In the genomic region with DNA sequence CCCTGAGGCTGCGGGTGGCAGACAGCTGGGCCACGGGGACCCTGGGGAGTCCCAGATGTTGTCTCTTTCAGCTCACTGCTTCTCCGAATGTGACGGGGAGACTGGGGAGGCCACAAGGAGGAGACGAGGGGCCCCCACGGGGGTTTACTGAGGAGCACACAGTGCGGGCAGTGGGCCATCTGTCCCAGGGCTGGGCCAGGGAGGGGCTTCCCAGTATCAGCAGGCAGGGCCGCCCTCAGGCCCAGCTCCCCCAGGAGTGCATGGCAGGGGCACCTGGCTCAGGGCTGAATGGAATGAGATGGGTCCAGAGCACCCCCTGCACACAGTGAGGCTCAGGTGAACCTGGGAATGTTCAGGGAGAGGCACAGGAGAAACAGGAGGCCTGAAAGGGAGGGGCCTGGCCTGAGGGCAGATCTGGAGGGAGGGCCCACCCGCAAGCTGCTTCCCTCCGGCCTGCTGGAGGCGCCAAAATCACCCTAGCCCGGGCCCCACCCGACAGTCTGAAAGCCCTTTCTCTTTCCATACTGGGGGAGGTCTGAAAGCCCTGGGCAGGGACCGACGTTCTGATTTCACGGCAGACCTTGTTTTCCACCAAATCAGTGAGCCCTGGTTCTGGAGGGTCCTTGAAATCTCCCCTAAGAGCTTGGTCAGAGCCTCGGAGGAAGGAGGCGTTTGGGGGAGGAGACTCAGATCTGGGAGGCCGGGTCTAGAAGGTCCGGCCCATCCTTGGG, we compare ENCODE assay signal across 1 cellular context.
TF ChIP-seq lines count a peak whose summit lies in the region.

No MANE protein-coding gene starts in this region.

TF ChIP-seq in K562, 482 proteins besides CTCF, POLR2A, EP300 and RAD21 (continued from another document and continues in another):
- TF ChIP-seq ZNF431 (CRISPR knock-in tag; IDR thresholded peaks at IDR 0.05) (no peak), ZNF174 (CRISPR knock-in tag; IDR thresholded peaks at IDR 0.05) (no peak), MYNN (IDR thresholded peaks at IDR 0.05) (no peak), MYNN (CRISPR knock-in tag; IDR thresholded peaks at IDR 0.05) (no peak), KAT2B (IDR thresholded peaks at IDR 0.05; ENCODE audit: low read depth, low read length) (no peak), ZZZ3 (IDR thresholded peaks at IDR 0.05) (no peak), HDGF (IDR thresholded peaks at IDR 0.05) (no peak), BRD9 (IDR thresholded peaks at IDR 0.05; ENCODE audit: low read depth, partially characterized antibody) (no peak), ZNF133 (CRISPR knock-in tag; IDR thresholded peaks at IDR 0.05) (no peak), RCOR1 (IDR thresholded peaks at IDR 0.05; ENCODE audit: borderline replicate concordance in 1 of 2, low read depth in 2 of 2, low read length in 2 of 2) (peak in 1 of 2 experiments; percentile 28; a peak in 1 of 4 replicates), GABPB2 (CRISPR knock-in tag; conservative IDR thresholded peaks at IDR 0.05) (no peak), FOSL1 (tag; conservative IDR thresholded peaks at IDR 0.05) (no peak), CHD2 (IDR thresholded peaks at IDR 0.05; ENCODE audit: low read depth, low read length) (no peak), MCM3 (IDR thresholded peaks at IDR 0.05) (no peak), MTA3 (IDR thresholded peaks at IDR 0.05; ENCODE audit: borderline replicate concordance) (no peak), POLR2H (tag; IDR thresholded peaks at IDR 0.05; ENCODE audit: low read depth) (no peak), SRF (CRISPR knock-in tag; IDR thresholded peaks at IDR 0.05) (no peak), CBFA2T3 (IDR thresholded peaks at IDR 0.05) (no peak), PHF8 (IDR thresholded peaks at IDR 0.05; ENCODE audit: borderline replicate concordance, low read length) (peak; percentile 42; the same call in 1 of the 2 replicates), PHF20 (IDR thresholded peaks at IDR 0.05; ENCODE audit: partially characterized antibody) (peak; percentile 21), ZSCAN29 (IDR thresholded peaks at IDR 0.05) (no peak), NCOA2 (IDR thresholded peaks at IDR 0.05; ENCODE audit: partially characterized antibody in 2 of 2) (no peak), ZNF354B (CRISPR knock-in tag; IDR thresholded peaks at IDR 0.05) (no peak), CREB1 (IDR thresholded peaks at IDR 0.05) (no peak), CREB1 (CRISPR knock-in tag; IDR thresholded peaks at IDR 0.05) (no peak), GABPA (tag; conservative IDR thresholded peaks at IDR 0.05; ENCODE audit: low read depth) (no peak; the same call in 1 of the 2 replicates), FOXP1 (CRISPR knock-in tag; IDR thresholded peaks at IDR 0.05) (no peak), XRCC3 (IDR thresholded peaks at IDR 0.05) (no peak), ZEB2 (IDR thresholded peaks at IDR 0.05) (no peak), ZBTB7A (IDR thresholded peaks at IDR 0.05; ENCODE audit: borderline replicate concordance, control insufficient read depth, low read depth, low read length) (peak; percentile 67; the same call in 1 of the 2 replicates), ZNF780A (CRISPR knock-in tag; IDR thresholded peaks at IDR 0.05) (no peak), POLR3A (IDR thresholded peaks at IDR 0.05; ENCODE audit: borderline replicate concordance, extremely low read depth, insufficient read depth, insufficient read length) (no peak), RBFOX2 (IDR thresholded peaks at IDR 0.05; ENCODE audit: low read depth, low read length) (peak; percentile 62), NR1H2 (CRISPR knock-in tag; IDR thresholded peaks at IDR 0.05) (no peak), HNRNPUL1 (IDR thresholded peaks at IDR 0.05; ENCODE audit: low read length) (no peak), NFATC3 (IDR thresholded peaks at IDR 0.05) (no peak)
- TF ChIP-seq, protein P1, sequence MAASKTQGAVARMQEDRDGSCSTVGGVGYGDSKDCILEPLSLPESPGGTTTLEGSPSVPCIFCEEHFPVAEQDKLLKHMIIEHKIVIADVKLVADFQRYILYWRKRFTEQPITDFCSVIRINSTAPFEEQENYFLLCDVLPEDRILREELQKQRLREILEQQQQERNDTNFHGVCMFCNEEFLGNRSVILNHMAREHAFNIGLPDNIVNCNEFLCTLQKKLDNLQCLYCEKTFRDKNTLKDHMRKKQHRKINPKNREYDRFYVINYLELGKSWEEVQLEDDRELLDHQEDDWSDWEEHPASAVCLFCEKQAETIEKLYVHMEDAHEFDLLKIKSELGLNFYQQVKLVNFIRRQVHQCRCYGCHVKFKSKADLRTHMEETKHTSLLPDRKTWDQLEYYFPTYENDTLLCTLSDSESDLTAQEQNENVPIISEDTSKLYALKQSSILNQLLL (CRISPR knock-in tag; IDR thresholded peaks at IDR 0.05; ENCODE audit: borderline replicate concordance), result no peak
- TF ChIP-seq, protein P2, sequence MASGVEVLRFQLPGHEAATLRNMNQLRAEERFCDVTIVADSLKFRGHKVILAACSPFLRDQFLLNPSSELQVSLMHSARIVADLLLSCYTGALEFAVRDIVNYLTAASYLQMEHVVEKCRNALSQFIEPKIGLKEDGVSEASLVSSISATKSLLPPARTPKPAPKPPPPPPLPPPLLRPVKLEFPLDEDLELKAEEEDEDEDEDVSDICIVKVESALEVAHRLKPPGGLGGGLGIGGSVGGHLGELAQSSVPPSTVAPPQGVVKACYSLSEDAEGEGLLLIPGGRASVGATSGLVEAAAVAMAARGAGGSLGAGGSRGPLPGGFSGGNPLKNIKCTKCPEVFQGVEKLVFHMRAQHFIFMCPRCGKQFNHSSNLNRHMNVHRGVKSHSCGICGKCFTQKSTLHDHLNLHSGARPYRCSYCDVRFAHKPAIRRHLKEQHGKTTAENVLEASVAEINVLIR (CRISPR knock-in tag; IDR thresholded peaks at IDR 0.05), result no peak
- TF ChIP-seq, protein P3, sequence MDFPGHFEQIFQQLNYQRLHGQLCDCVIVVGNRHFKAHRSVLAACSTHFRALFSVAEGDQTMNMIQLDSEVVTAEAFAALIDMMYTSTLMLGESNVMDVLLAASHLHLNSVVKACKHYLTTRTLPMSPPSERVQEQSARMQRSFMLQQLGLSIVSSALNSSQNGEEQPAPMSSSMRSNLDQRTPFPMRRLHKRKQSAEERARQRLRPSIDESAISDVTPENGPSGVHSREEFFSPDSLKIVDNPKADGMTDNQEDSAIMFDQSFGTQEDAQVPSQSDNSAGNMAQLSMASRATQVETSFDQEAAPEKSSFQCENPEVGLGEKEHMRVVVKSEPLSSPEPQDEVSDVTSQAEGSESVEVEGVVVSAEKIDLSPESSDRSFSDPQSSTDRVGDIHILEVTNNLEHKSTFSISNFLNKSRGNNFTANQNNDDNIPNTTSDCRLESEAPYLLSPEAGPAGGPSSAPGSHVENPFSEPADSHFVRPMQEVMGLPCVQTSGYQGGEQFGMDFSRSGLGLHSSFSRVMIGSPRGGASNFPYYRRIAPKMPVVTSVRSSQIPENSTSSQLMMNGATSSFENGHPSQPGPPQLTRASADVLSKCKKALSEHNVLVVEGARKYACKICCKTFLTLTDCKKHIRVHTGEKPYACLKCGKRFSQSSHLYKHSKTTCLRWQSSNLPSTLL (IDR thresholded peaks at IDR 0.05), result no peak
- TF ChIP-seq, protein P4, sequence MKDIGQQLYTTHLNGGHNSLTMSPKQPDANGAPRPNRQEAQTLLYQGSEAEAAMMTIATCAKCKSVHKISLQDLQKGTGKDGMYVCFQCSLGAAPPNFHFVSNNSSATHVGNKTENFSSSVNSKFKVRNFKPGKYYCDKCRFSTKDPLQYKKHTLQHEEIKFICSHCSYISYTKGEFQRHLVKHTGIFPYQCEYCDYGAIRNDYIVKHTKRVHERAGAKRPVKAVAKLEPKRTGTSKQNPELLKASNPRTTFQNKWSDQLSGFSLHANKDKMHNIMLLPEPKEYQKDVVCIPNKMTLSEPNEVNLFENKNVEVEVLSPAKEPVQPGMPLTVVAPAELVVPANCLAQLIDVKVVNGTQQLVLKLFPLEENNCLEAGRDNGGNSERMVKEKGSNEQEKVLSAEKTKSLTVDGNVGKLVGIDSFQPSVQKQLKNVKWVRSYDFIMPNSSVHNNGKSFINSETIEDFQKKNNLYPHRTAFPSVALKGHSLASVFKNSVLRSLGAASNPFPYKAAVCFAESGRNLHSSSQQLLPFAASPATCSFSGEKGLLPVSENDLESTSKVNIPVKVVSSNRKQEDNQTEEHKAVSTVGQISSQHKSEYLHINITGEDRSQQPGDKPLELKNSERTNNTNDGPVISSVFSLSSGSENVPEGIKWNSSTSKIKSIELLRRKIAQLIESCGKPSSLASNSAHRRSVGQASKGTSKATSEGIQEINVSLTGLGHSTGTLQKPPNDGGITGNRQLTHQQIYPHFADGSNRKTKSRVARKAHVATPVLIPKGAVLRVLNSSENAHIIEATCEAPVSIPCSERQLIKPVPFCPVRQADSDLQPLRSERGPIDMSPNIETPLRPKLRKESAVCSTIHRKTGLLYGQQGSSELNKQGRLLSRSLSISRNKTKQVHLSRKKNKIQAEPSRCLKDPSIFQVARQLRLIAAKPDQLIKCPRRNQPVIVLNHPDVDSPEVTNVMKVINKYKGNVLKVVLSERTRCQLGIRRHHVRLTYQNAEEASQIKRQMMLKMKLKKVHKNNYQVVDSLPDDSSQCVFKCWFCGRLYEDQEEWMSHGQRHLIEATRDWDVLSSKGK (CRISPR knock-in tag; IDR thresholded peaks at IDR 0.05), result no peak
- TF ChIP-seq, protein P5, sequence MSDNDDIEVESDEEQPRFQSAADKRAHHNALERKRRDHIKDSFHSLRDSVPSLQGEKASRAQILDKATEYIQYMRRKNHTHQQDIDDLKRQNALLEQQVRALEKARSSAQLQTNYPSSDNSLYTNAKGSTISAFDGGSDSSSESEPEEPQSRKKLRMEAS (CRISPR knock-in tag; IDR thresholded peaks at IDR 0.05), result peak; percentile 65
- TF ChIP-seq, protein P6, sequence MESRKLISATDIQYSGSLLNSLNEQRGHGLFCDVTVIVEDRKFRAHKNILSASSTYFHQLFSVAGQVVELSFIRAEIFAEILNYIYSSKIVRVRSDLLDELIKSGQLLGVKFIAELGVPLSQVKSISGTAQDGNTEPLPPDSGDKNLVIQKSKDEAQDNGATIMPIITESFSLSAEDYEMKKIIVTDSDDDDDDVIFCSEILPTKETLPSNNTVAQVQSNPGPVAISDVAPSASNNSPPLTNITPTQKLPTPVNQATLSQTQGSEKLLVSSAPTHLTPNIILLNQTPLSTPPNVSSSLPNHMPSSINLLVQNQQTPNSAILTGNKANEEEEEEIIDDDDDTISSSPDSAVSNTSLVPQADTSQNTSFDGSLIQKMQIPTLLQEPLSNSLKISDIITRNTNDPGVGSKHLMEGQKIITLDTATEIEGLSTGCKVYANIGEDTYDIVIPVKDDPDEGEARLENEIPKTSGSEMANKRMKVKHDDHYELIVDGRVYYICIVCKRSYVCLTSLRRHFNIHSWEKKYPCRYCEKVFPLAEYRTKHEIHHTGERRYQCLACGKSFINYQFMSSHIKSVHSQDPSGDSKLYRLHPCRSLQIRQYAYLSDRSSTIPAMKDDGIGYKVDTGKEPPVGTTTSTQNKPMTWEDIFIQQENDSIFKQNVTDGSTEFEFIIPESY (CRISPR knock-in tag; IDR thresholded peaks at IDR 0.05), result no peak
- TF ChIP-seq, protein P7, sequence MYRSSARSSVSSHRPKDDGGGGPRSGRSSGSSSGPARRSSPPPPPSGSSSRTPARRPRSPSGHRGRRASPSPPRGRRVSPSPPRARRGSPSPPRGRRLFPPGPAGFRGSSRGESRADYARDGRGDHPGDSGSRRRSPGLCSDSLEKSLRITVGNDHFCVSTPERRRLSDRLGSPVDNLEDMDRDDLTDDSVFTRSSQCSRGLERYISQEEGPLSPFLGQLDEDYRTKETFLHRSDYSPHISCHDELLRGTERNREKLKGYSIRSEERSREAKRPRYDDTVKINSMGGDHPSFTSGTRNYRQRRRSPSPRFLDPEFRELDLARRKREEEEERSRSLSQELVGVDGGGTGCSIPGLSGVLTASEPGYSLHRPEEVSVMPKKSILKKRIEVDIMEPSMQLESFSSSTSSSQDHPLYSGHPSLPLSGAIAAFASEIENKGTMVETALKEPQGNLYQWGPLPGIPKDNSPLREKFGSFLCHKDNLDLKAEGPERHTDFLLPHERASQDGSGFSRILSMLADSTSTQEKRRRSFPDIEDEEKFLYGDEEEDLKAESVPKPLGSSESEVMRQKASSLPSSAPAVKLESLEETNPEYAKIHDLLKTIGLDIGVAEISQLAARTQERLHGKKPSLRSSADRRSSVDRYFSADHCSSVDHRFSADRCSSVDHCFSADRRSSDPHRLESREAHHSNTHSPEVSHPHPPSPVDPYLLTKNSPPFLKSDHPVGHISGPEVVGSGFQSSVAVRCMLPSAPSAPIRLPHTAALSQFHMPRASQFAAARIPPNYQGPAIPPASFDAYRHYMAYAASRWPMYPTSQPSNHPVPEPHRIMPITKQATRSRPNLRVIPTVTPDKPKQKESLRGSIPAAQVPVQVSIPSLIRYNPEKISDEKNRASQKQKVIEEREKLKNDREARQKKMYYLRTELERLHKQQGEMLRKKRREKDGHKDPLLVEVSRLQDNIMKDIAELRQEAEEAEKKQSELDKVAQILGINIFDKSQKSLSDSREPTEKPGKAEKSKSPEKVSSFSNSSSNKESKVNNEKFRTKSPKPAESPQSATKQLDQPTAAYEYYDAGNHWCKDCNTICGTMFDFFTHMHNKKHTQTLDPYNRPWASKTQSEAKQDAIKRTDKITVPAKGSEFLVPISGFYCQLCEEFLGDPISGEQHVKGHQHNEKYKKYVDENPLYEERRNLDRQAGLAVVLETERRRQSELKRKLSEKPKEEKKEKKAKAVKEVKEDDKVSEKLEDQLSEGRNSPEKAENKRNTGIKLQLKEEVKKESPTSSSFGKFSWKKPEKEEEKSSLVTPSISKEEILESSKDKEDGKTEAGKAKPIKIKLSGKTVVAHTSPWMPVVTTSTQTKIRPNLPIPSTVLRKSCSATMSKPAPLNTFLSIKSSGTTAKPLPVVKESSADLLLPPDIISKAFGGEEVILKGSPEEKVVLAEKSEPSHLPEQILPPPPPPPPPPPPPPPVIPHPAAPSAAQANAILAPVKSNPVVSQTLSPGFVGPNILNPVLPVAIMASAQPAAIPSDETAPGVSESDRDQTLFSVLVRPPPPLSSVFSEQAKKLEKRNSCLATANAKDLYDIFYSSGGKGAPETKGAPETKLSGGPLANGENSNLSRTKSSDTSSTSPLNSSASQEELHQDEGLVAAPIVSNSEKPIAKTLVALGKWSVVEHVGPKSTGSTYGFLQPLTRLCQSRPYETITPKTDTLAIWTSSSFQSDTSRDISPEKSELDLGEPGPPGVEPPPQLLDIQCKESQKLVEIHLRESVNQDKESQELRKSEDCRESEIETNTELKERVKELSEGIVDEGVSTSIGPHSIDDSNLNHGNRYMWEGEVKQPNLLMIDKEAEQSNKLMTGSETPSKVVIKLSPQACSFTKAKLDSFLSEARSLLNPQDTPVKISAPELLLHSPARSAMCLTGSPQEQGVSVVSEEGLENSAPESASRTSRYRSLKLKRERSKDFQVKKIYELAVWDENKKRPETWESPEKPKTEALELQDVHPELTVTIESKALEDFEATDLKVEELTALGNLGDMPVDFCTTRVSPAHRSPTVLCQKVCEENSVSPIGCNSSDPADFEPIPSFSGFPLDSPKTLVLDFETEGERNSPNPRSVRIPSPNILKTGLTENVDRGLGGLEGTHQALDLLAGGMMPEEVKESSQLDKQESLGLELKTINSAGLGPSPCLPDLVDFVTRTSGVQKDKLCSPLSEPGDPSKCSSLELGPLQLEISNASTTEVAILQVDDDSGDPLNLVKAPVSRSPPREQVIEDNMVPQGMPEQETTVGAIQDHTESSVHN (IDR thresholded peaks at IDR 0.05; ENCODE audit: borderline replicate concordance in 1 of 2, low read depth in 1 of 2), result no peak
- TF ChIP-seq, protein P8, sequence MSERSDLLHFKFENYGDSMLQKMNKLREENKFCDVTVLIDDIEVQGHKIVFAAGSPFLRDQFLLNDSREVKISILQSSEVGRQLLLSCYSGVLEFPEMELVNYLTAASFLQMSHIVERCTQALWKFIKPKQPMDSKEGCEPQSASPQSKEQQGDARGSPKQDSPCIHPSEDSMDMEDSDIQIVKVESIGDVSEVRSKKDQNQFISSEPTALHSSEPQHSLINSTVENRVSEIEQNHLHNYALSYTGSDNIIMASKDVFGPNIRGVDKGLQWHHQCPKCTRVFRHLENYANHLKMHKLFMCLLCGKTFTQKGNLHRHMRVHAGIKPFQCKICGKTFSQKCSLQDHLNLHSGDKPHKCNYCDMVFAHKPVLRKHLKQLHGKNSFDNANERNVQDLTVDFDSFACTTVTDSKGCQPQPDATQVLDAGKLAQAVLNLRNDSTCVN (CRISPR knock-in tag; IDR thresholded peaks at IDR 0.05), result no peak
